ENCODE assay signal across 11 cellular contexts in genomic region chr7:114959931-114960330, GRCh38. TPM values are rescaled to one million over a fixed set of nuclear protein-coding genes. Genes with fewer than 3 reads are reported as not detected.
DNase-seq lines count a peak whose midpoint lies in the region; ATAC-seq and TF ChIP-seq lines count a peak whose summit lies in the region.
"Had no signal": no experiment of that assay in that cellular context is flagged by ENCODE, and none has a peak within 500 bp of the region (broad histone marks: within the 10 kb centered on the region; RNA-seq: fewer than 3 reads in every experiment).

No MANE protein-coding gene starts in this region.

- H3K27ac ChIP-seq in CD8-positive, alpha-beta memory T cell (ENCODE audit: low read depth, low read length), result no peak overlapping the region
- no peak overlapping the region for H3K27ac ChIP-seq in naive thymus-derived CD4-positive, alpha-beta T cell (ENCODE audit: low read depth, low read length)
- H3K27ac ChIP-seq in psoas muscle (no peak overlapping the region), spleen (no peak overlapping the region)

- H3K4me3 Mint-ChIP-seq in CD8-positive, alpha-beta memory T cell, result peak overlapping the region in 2 of 7 donors; percentile 23 to 37
- H3K4me3 Mint-ChIP-seq in activated naive CD8-positive, alpha-beta T cell treated with anti-CD3 and anti-CD28 coated beads, Interleukin-2, amount 50 U/mL, for 24 hours, result no peak overlapping the region
- no peak overlapping the region for H3K4me3 Mint-ChIP-seq in naive thymus-derived CD4-positive, alpha-beta T cell
- H3K4me3 Mint-ChIP-seq in immature natural killer cell, result no peak overlapping the region

- no peaks in the 10 kb centered on the region for H3K36me3 ChIP-seq in CD8-positive, alpha-beta memory T cell (ENCODE audit: insufficient read depth, low read length)
- no peaks in the 10 kb centered on the region for H3K36me3 ChIP-seq in naive thymus-derived CD4-positive, alpha-beta T cell (ENCODE audit: control insufficient read depth in 2 of 3, insufficient read depth in 3 of 3, low read length in 3 of 3)
- H3K36me3 ChIP-seq in psoas muscle (ENCODE audit: insufficient read depth in 1 of 2, low read depth in 1 of 2) (no peaks in the 10 kb centered on the region), spleen (peaks cover 0 to 6% (median 0%) of the 10 kb centered on the region in 6 donors)

- no peaks in the 10 kb centered on the region for H3K9me3 Mint-ChIP-seq in CD8-positive, alpha-beta memory T cell
- H3K9me3 Mint-ChIP-seq in activated naive CD8-positive, alpha-beta T cell treated with anti-CD3 and anti-CD28 coated beads, Interleukin-2, amount 50 U/mL, for 24 hours, result no peaks in the 10 kb centered on the region
- no peaks in the 10 kb centered on the region for H3K9me3 Mint-ChIP-seq in naive thymus-derived CD4-positive, alpha-beta T cell
- no peaks in the 10 kb centered on the region for H3K9me3 Mint-ChIP-seq in immature natural killer cell

- no peak for TF ChIP-seq POLR2A in spleen (IDR thresholded peaks at IDR 0.05)

- ATAC-seq in GM19328 (IDR thresholded peaks at IDR 0.05; ENCODE audit: unreplicated experiment), result peak; percentile 69
- ATAC-seq in HG02938 (IDR thresholded peaks at IDR 0.05; ENCODE audit: unreplicated experiment), result peak; percentile 86
- ATAC-seq in activated naive CD8-positive, alpha-beta T cell treated with anti-CD3 and anti-CD28 coated beads, Interleukin-2, amount 50 U/mL, for 24 hours, result peak; percentile 86
- ATAC-seq in naive thymus-derived CD4-positive, alpha-beta T cell, result no peak
- no peak for ATAC-seq in psoas muscle

- TF ChIP-seq CTCF in psoas muscle (IDR thresholded peaks at IDR 0.05) (no peak), spleen (IDR thresholded peaks at IDR 0.05 in 8 of 11, conservative IDR thresholded peaks at IDR 0.05 in 3 of 11) (no peak)

- H3K36me3 Mint-ChIP-seq in CD8-positive, alpha-beta memory T cell, result peaks cover 0 to 29% (median 14%) of the 10 kb centered on the region in 3 donors
- peaks cover 28% of the 10 kb centered on the region for H3K36me3 Mint-ChIP-seq in activated naive CD8-positive, alpha-beta T cell treated with anti-CD3 and anti-CD28 coated beads, Interleukin-2, amount 50 U/mL, for 24 hours (ENCODE audit: low read depth)
- H3K36me3 Mint-ChIP-seq in naive thymus-derived CD4-positive, alpha-beta T cell, result peaks cover 2 to 41% (median 17%) of the 10 kb centered on the region in 5 donors
- peaks cover 0 to 3% (median 0%) of the 10 kb centered on the region in 3 donors for H3K36me3 Mint-ChIP-seq in immature natural killer cell

- H3K4me3 ChIP-seq in CD8-positive, alpha-beta memory T cell (ENCODE audit: low read length), result no peak overlapping the region
- H3K4me3 ChIP-seq in naive thymus-derived CD4-positive, alpha-beta T cell (ENCODE audit: low read length), result no peak overlapping the region
- H3K4me3 ChIP-seq in psoas muscle (no peak overlapping the region), spleen (no peak overlapping the region)

- CTCF ChIA-PET in CD8-positive, alpha-beta memory T cell (lab: Charles Lee), result no interaction called here
- CTCF ChIA-PET in naive thymus-derived CD4-positive, alpha-beta T cell (lab: Charles Lee), result no interaction called here

- H3K9me3 ChIP-seq in CD8-positive, alpha-beta memory T cell (ENCODE audit: low read length), result no peaks in the 10 kb centered on the region
- no peaks in the 10 kb centered on the region for H3K9me3 ChIP-seq in naive thymus-derived CD4-positive, alpha-beta T cell (ENCODE audit: control insufficient read depth in 2 of 3, low read length in 3 of 3)
- H3K9me3 ChIP-seq in psoas muscle (no peaks in the 10 kb centered on the region), spleen (no peaks in the 10 kb centered on the region)

- H3K27me3 ChIP-seq in CD8-positive, alpha-beta memory T cell (ENCODE audit: insufficient read depth, low read length, poor library complexity, severe bottlenecking), result no peaks in the 10 kb centered on the region
- no peaks in the 10 kb centered on the region for H3K27me3 ChIP-seq in naive thymus-derived CD4-positive, alpha-beta T cell (ENCODE audit: control insufficient read depth in 2 of 2, insufficient read depth in 2 of 2, low read length in 2 of 2)
- H3K27me3 ChIP-seq in psoas muscle (ENCODE audit: insufficient read depth in 3 of 3, low read length in 2 of 3) (no peaks in the 10 kb centered on the region), spleen (replicated peaks in 1 of 7) (no peaks in the 10 kb centered on the region)

- H3K27ac Mint-ChIP-seq in CD8-positive, alpha-beta memory T cell, result peak overlapping the region in 6 of 8 donors; percentile 17 to 74 (median 34)
- peak overlapping the region; percentile 52 for H3K27ac Mint-ChIP-seq in activated naive CD8-positive, alpha-beta T cell treated with anti-CD3 and anti-CD28 coated beads, Interleukin-2, amount 50 U/mL, for 24 hours
- H3K27ac Mint-ChIP-seq in naive thymus-derived CD4-positive, alpha-beta T cell, result peak overlapping the region in 2 of 9 donors; percentile 47 to 56
- no peak overlapping the region for H3K27ac Mint-ChIP-seq in immature natural killer cell

- POLR2A ChIA-PET in CD8-positive, alpha-beta memory T cell (lab: Charles Lee), result no interaction called here
- POLR2A ChIA-PET in naive thymus-derived CD4-positive, alpha-beta T cell (lab: Charles Lee), result no interaction called here

- peaks cover 37% of the 10 kb centered on the region for H3K4me1 ChIP-seq in CD8-positive, alpha-beta memory T cell (ENCODE audit: insufficient read depth, low read length)
- peaks cover 6 to 39% of the 10 kb centered on the region in 2 donors for H3K4me1 ChIP-seq in naive thymus-derived CD4-positive, alpha-beta T cell (ENCODE audit: control insufficient read depth in 2 of 2, insufficient read depth in 2 of 2, low read length in 2 of 2)
- H3K4me1 ChIP-seq in psoas muscle (no peaks in the 10 kb centered on the region), spleen (peaks cover 0 to 72% (median 31%) of the 10 kb centered on the region in 6 donors)

- H3K27me3 Mint-ChIP-seq in CD8-positive, alpha-beta memory T cell, result no peaks in the 10 kb centered on the region
- no peaks in the 10 kb centered on the region for H3K27me3 Mint-ChIP-seq in activated naive CD8-positive, alpha-beta T cell treated with anti-CD3 and anti-CD28 coated beads, Interleukin-2, amount 50 U/mL, for 24 hours
- no peaks in the 10 kb centered on the region for H3K27me3 Mint-ChIP-seq in naive thymus-derived CD4-positive, alpha-beta T cell
- no peaks in the 10 kb centered on the region for H3K27me3 Mint-ChIP-seq in immature natural killer cell (ENCODE audit: low read depth in 3 of 3)

- intact Hi-C loops in naive thymus-derived CD4-positive, alpha-beta T cell (cut with micrococcal nuclease), result loop anchor here in 1 of 2 donors (1.0 to 5.0 kb wide), 2 partner anchors 13 to 38 kb away; partner anchors contain the start of gene MDFIC
- intact Hi-C loops in psoas muscle (cut with DNase I) (no loop called here), spleen (cut with DNase I; ENCODE audit: low total_unique reads) (no loop called here)

- WGBS in psoas muscle, 3 donors, result 78 to 92% (median 80%) methylated on average over 3 of the region's 3 CpGs
- WGBS in spleen, 5 donors, result 72 to 86% (median 77%) methylated on average over 3 of the region's 3 CpGs

- H3K4me1 Mint-ChIP-seq in CD8-positive, alpha-beta memory T cell, result peaks cover 73 to 94% (median 92%) of the 10 kb centered on the region in 3 donors
- H3K4me1 Mint-ChIP-seq in activated naive CD8-positive, alpha-beta T cell treated with anti-CD3 and anti-CD28 coated beads, Interleukin-2, amount 50 U/mL, for 24 hours, result peaks cover 60% of the 10 kb centered on the region
- peaks cover 37 to 79% (median 58%) of the 10 kb centered on the region in 7 donors for H3K4me1 Mint-ChIP-seq in naive thymus-derived CD4-positive, alpha-beta T cell
- H3K4me1 Mint-ChIP-seq in immature natural killer cell, result peaks cover 9 to 51% of the 10 kb centered on the region in 2 donors

- DNase-seq in CD8-positive, alpha-beta memory T cell, result no peak
- DNase-seq in activated naive CD8-positive, alpha-beta T cell treated with anti-CD3 and anti-CD28 coated beads, Interleukin-2, amount 50 U/mL, for 24 hours, result no peak
- no peak for DNase-seq in naive thymus-derived CD4-positive, alpha-beta T cell
- no peak for DNase-seq in immature natural killer cell
- no peak for DNase-seq in psoas muscle
- no peak for DNase-seq in spleen
- DNase-seq: NCI-H1092 treated with DMSO at 0.1 percent for 48 hours, Right ventricle myocardium superior, trophoblast cell had no signal

RNA-seq across cellular contexts. Expression of gene MDFIC, which starts 38.0 kb away (rescaled TPM):
- 100 to 1,000 TPM; 131 to 135 TPM for total RNA-seq in CD8-positive, alpha-beta memory T cell
- 125 TPM for polyA plus RNA-seq in CD8-positive, alpha-beta memory T cell
- 10 to 100 TPM; 48.5 to 84.5 (median 57.0) TPM for total RNA-seq in naive thymus-derived CD4-positive, alpha-beta T cell
- 10 to 100 TPM; 73.8 to 90.8 TPM for polyA plus RNA-seq in naive thymus-derived CD4-positive, alpha-beta T cell
- 10 to 100 TPM; 20.3 to 40.5 (median 26.8) TPM for polyA plus RNA-seq in immature natural killer cell
- 10 to 100 TPM in 1 of 4 donors, 1 to 10 TPM in 3; 5.5 to 14.6 (median 8.2) TPM for total RNA-seq in psoas muscle
- 1 to 10 TPM; 2.7 to 7.1 (median 2.9) TPM for polyA plus RNA-seq in psoas muscle
- 10 to 100 TPM; 39.0 to 97.3 (median 62.2) TPM for total RNA-seq in spleen
- polyA plus RNA-seq in spleen, result 10 to 100 TPM; 22.1 to 32.8 (median 26.2) TPM

Comparison
In these comparisons a context has a peak if more than half of its experiments do, and no peak if none do; other contexts are left out.
1. H3K27ac Mint-ChIP-seq: peak in CD8-positive, alpha-beta memory T cell (6 of 8) and activated naive CD8-positive, alpha-beta T cell treated with anti-CD3 and anti-CD28 coated beads, Interleukin-2, amount 50 U/mL, for 24 hours (single experiment); none in immature natural killer cell (0 of 6).
2. ATAC-seq: peak in GM19328 (single experiment), HG02938 (single experiment) and activated naive CD8-positive, alpha-beta T cell treated with anti-CD3 and anti-CD28 coated beads, Interleukin-2, amount 50 U/mL, for 24 hours (single experiment); none in naive thymus-derived CD4-positive, alpha-beta T cell (single experiment) and psoas muscle (0 of 4).